1 cellular context compared by ENCODE assay signal in genomic region chr7:32495298-32496051, GRCh38.
A peak's percentile ranks its signal among the peaks of the same experiment; 100 is the strongest.
TF ChIP-seq lines count a peak whose summit lies in the region.

TSS of gene AVL9 (plus strand) at chr7:32495489. CDS start at chr7:32495710, 221 bp downstream.

TF ChIP-seq in HepG2, 621 proteins besides CTCF, POLR2A, EP300 and RAD21 (continued from another document and continues in another):
- no peak for TF ChIP-seq AFF4 (CRISPR knock-in tag; IDR thresholded peaks at IDR 0.05)
- 0 out of 2 replicates have a peak, but pooled peaks have one; percentile 46 for TF ChIP-seq DDIT3 (CRISPR knock-in tag; IDR thresholded peaks at IDR 0.05)
- peak; percentile 94 for TF ChIP-seq MYC (CRISPR knock-in tag; IDR thresholded peaks at IDR 0.05; ENCODE audit: borderline replicate concordance)
- no peak for TF ChIP-seq KIAA2018 (CRISPR knock-in tag; IDR thresholded peaks at IDR 0.05; ENCODE audit: borderline replicate concordance)
- no peak for TF ChIP-seq ZNF121 (CRISPR knock-in tag; IDR thresholded peaks at IDR 0.05)
- peak; percentile 96 for TF ChIP-seq ZFY (CRISPR knock-in tag; IDR thresholded peaks at IDR 0.05)
- TF ChIP-seq SRSF4 (IDR thresholded peaks at IDR 0.05; ENCODE audit: low read depth, low read length, poor library complexity, severe bottlenecking): no peak
- no peak for TF ChIP-seq ATRX (CRISPR knock-in tag; IDR thresholded peaks at IDR 0.05; ENCODE audit: borderline replicate concordance)
- TF ChIP-seq LCORL (IDR thresholded peaks at IDR 0.05): no peak
- peak; percentile 71 for TF ChIP-seq LCORL (CRISPR knock-in tag; IDR thresholded peaks at IDR 0.05)
- TF ChIP-seq ZBTB33 (CRISPR knock-in tag; IDR thresholded peaks at IDR 0.05): no peak
- TF ChIP-seq PHB2 (IDR thresholded peaks at IDR 0.05; ENCODE audit: partially characterized antibody): no peak
- TF ChIP-seq RCOR2 (CRISPR knock-in tag; IDR thresholded peaks at IDR 0.05): 0 out of 2 replicates have a peak, but pooled peaks have one; percentile 24
- TF ChIP-seq NFIC (IDR thresholded peaks at IDR 0.05; ENCODE audit: low read length): no peak
- no peak for TF ChIP-seq HMGA1 (CRISPR knock-in tag; conservative IDR thresholded peaks at IDR 0.05)
- TF ChIP-seq MAFK (conservative IDR thresholded peaks at IDR 0.05 in 1 of 2, IDR thresholded peaks at IDR 0.05 in 1 of 2; ENCODE audit: low read length in 2 of 2): no peak
- TF ChIP-seq ZNF704 (CRISPR knock-in tag; IDR thresholded peaks at IDR 0.05; ENCODE audit: borderline replicate concordance): no peak
- no peak for TF ChIP-seq ZNF589 (CRISPR knock-in tag; conservative IDR thresholded peaks at IDR 0.05)
- peak; percentile 41; the same call in 1 of the 2 replicates for TF ChIP-seq ZNF460 (CRISPR knock-in tag; IDR thresholded peaks at IDR 0.05; ENCODE audit: borderline replicate concordance)
- TF ChIP-seq THYN1 (CRISPR knock-in tag; IDR thresholded peaks at IDR 0.05; ENCODE audit: borderline replicate concordance, low read depth): no peak
- peak; percentile 51; the same call in 1 of the 2 replicates for TF ChIP-seq SAFB2 (CRISPR knock-in tag; IDR thresholded peaks at IDR 0.05; ENCODE audit: borderline replicate concordance, low read depth)
- no peak for TF ChIP-seq ZNF496 (CRISPR knock-in tag; IDR thresholded peaks at IDR 0.05; ENCODE audit: insufficient replicate concordance)
- no peak for TF ChIP-seq MNT (IDR thresholded peaks at IDR 0.05)
- 0 out of 2 replicates have a peak, but pooled peaks have one; percentile 18 for TF ChIP-seq DZIP1 (CRISPR knock-in tag; IDR thresholded peaks at IDR 0.05)
- TF ChIP-seq ZBTB14 (CRISPR knock-in tag; IDR thresholded peaks at IDR 0.05): no peak
- 0 out of 2 replicates have a peak, but pooled peaks have one; percentile 52 for TF ChIP-seq MTF1 (CRISPR knock-in tag; IDR thresholded peaks at IDR 0.05)
- TF ChIP-seq CENPX (CRISPR knock-in tag; IDR thresholded peaks at IDR 0.05): no peak
- TF ChIP-seq AGO1 (IDR thresholded peaks at IDR 0.05; ENCODE audit: low read depth, low read length, poor library complexity, severe bottlenecking): peak; percentile 64
- TF ChIP-seq BORCS8-MEF2B (CRISPR knock-in tag; IDR thresholded peaks at IDR 0.05): peak; percentile 72; the same call in 1 of the 2 replicates
- TF ChIP-seq KMT2B (CRISPR knock-in tag; IDR thresholded peaks at IDR 0.05): peak; percentile 79
- peak; percentile 61; the same call in 1 of the 2 replicates for TF ChIP-seq POGZ (CRISPR knock-in tag; IDR thresholded peaks at IDR 0.05)
- peak; percentile 54; the same call in 1 of the 2 replicates for TF ChIP-seq SATB2 (CRISPR knock-in tag; IDR thresholded peaks at IDR 0.05)
- TF ChIP-seq MTERF4 (CRISPR knock-in tag; IDR thresholded peaks at IDR 0.05): no peak
